1 cellular context compared by ENCODE assay signal in genomic region chr12:646303-647038, GRCh38.
TF ChIP-seq lines count a peak whose summit lies in the region.

No MANE protein-coding gene starts in this region.

TF ChIP-seq in HepG2, 621 proteins besides CTCF, POLR2A, EP300 and RAD21 (continued from another document and continues in another):
- TF ChIP-seq, protein P1, sequence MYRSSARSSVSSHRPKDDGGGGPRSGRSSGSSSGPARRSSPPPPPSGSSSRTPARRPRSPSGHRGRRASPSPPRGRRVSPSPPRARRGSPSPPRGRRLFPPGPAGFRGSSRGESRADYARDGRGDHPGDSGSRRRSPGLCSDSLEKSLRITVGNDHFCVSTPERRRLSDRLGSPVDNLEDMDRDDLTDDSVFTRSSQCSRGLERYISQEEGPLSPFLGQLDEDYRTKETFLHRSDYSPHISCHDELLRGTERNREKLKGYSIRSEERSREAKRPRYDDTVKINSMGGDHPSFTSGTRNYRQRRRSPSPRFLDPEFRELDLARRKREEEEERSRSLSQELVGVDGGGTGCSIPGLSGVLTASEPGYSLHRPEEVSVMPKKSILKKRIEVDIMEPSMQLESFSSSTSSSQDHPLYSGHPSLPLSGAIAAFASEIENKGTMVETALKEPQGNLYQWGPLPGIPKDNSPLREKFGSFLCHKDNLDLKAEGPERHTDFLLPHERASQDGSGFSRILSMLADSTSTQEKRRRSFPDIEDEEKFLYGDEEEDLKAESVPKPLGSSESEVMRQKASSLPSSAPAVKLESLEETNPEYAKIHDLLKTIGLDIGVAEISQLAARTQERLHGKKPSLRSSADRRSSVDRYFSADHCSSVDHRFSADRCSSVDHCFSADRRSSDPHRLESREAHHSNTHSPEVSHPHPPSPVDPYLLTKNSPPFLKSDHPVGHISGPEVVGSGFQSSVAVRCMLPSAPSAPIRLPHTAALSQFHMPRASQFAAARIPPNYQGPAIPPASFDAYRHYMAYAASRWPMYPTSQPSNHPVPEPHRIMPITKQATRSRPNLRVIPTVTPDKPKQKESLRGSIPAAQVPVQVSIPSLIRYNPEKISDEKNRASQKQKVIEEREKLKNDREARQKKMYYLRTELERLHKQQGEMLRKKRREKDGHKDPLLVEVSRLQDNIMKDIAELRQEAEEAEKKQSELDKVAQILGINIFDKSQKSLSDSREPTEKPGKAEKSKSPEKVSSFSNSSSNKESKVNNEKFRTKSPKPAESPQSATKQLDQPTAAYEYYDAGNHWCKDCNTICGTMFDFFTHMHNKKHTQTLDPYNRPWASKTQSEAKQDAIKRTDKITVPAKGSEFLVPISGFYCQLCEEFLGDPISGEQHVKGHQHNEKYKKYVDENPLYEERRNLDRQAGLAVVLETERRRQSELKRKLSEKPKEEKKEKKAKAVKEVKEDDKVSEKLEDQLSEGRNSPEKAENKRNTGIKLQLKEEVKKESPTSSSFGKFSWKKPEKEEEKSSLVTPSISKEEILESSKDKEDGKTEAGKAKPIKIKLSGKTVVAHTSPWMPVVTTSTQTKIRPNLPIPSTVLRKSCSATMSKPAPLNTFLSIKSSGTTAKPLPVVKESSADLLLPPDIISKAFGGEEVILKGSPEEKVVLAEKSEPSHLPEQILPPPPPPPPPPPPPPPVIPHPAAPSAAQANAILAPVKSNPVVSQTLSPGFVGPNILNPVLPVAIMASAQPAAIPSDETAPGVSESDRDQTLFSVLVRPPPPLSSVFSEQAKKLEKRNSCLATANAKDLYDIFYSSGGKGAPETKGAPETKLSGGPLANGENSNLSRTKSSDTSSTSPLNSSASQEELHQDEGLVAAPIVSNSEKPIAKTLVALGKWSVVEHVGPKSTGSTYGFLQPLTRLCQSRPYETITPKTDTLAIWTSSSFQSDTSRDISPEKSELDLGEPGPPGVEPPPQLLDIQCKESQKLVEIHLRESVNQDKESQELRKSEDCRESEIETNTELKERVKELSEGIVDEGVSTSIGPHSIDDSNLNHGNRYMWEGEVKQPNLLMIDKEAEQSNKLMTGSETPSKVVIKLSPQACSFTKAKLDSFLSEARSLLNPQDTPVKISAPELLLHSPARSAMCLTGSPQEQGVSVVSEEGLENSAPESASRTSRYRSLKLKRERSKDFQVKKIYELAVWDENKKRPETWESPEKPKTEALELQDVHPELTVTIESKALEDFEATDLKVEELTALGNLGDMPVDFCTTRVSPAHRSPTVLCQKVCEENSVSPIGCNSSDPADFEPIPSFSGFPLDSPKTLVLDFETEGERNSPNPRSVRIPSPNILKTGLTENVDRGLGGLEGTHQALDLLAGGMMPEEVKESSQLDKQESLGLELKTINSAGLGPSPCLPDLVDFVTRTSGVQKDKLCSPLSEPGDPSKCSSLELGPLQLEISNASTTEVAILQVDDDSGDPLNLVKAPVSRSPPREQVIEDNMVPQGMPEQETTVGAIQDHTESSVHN (CRISPR knock-in tag; IDR thresholded peaks at IDR 0.05): peak; percentile 85; the same call in 1 of the 2 replicates
- no peak for TF ChIP-seq ZMAT5 (CRISPR knock-in tag; IDR thresholded peaks at IDR 0.05; ENCODE audit: borderline replicate concordance, low read depth)
- no peak for TF ChIP-seq ZNF562 (CRISPR knock-in tag; IDR thresholded peaks at IDR 0.05; ENCODE audit: borderline replicate concordance)
- TF ChIP-seq GATAD2A (CRISPR knock-in tag; IDR thresholded peaks at IDR 0.05): peak; percentile 91
- TF ChIP-seq TERF1 (CRISPR knock-in tag; IDR thresholded peaks at IDR 0.05): no peak
- TF ChIP-seq ESRRA (CRISPR knock-in tag; IDR thresholded peaks at IDR 0.05; ENCODE audit: low read depth): peak; percentile 75; the same call in 1 of the 2 replicates
- TF ChIP-seq, protein P2, sequence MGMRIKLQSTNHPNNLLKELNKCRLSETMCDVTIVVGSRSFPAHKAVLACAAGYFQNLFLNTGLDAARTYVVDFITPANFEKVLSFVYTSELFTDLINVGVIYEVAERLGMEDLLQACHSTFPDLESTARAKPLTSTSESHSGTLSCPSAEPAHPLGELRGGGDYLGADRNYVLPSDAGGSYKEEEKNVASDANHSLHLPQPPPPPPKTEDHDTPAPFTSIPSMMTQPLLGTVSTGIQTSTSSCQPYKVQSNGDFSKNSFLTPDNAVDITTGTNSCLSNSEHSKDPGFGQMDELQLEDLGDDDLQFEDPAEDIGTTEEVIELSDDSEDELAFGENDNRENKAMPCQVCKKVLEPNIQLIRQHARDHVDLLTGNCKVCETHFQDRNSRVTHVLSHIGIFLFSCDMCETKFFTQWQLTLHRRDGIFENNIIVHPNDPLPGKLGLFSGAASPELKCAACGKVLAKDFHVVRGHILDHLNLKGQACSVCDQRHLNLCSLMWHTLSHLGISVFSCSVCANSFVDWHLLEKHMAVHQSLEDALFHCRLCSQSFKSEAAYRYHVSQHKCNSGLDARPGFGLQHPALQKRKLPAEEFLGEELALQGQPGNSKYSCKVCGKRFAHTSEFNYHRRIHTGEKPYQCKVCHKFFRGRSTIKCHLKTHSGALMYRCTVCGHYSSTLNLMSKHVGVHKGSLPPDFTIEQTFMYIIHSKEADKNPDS (CRISPR knock-in tag; IDR thresholded peaks at IDR 0.05): no peak
- TF ChIP-seq, protein P3, sequence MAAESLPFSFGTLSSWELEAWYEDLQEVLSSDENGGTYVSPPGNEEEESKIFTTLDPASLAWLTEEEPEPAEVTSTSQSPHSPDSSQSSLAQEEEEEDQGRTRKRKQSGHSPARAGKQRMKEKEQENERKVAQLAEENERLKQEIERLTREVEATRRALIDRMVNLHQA (CRISPR knock-in tag; IDR thresholded peaks at IDR 0.05): no peak
- no peak for TF ChIP-seq KDM3A (CRISPR knock-in tag; IDR thresholded peaks at IDR 0.05; ENCODE audit: low read depth)
- no peak for TF ChIP-seq TOE1 (CRISPR knock-in tag; IDR thresholded peaks at IDR 0.05)
- peak; percentile 50; the same call in 1 of the 2 replicates for TF ChIP-seq POLR2AphosphoS5 (IDR thresholded peaks at IDR 0.05; ENCODE audit: low read depth, low read length)
- TF ChIP-seq PPARG (CRISPR knock-in tag; conservative IDR thresholded peaks at IDR 0.05): peak; percentile 94
- no peak for TF ChIP-seq KIAA2018 (CRISPR knock-in tag; IDR thresholded peaks at IDR 0.05; ENCODE audit: borderline replicate concordance)
- TF ChIP-seq ZNF589 (CRISPR knock-in tag; conservative IDR thresholded peaks at IDR 0.05): no peak
- TF ChIP-seq HNF4A (CRISPR knock-in tag; IDR thresholded peaks at IDR 0.05): peak; percentile 97
- no peak for TF ChIP-seq SETDB1 (CRISPR knock-in tag; IDR thresholded peaks at IDR 0.05; ENCODE audit: borderline replicate concordance)
- no peak for TF ChIP-seq ZNF20 (CRISPR knock-in tag; IDR thresholded peaks at IDR 0.05)
- TF ChIP-seq BORCS8-MEF2B (CRISPR knock-in tag; IDR thresholded peaks at IDR 0.05): peak; percentile 31; the same call in 1 of the 2 replicates
- peak; percentile 63; the same call in 1 of the 2 replicates for TF ChIP-seq ZNF501 (CRISPR knock-in tag; IDR thresholded peaks at IDR 0.05)
- TF ChIP-seq MIER2 (CRISPR knock-in tag; IDR thresholded peaks at IDR 0.05): peak; percentile 77
- no peak for TF ChIP-seq PRPF4 (IDR thresholded peaks at IDR 0.05; ENCODE audit: low read depth, low read length, poor library complexity, severe bottlenecking)
- peak; percentile 87; the same call in 1 of the 2 replicates for TF ChIP-seq ELF4 (CRISPR knock-in tag; IDR thresholded peaks at IDR 0.05; ENCODE audit: borderline replicate concordance)
- no peak for TF ChIP-seq ZNF841 (CRISPR knock-in tag; IDR thresholded peaks at IDR 0.05; ENCODE audit: borderline replicate concordance)
- TF ChIP-seq ZNF280B (CRISPR knock-in tag; IDR thresholded peaks at IDR 0.05; ENCODE audit: borderline replicate concordance): no peak
- TF ChIP-seq ZSCAN30 (CRISPR knock-in tag; IDR thresholded peaks at IDR 0.05): no peak
- TF ChIP-seq BCL3 (CRISPR knock-in tag; IDR thresholded peaks at IDR 0.05): peak; percentile 48; the same call in 1 of the 2 replicates
- no peak for TF ChIP-seq SNAI1 (CRISPR knock-in tag; IDR thresholded peaks at IDR 0.05; ENCODE audit: borderline replicate concordance)
- no peak for TF ChIP-seq MED13 (CRISPR knock-in tag; IDR thresholded peaks at IDR 0.05)
- TF ChIP-seq CHD4 (IDR thresholded peaks at IDR 0.05; ENCODE audit: borderline replicate concordance, low read length): 0 out of 2 replicates have a peak, but pooled peaks have one; percentile 12
- TF ChIP-seq THAP11 (CRISPR knock-in tag; IDR thresholded peaks at IDR 0.05): peak; percentile 73
- no peak for TF ChIP-seq FOXA1 (IDR thresholded peaks at IDR 0.05)
- peak; percentile 84 for TF ChIP-seq FOXA1 (CRISPR knock-in tag; IDR thresholded peaks at IDR 0.05)
- 0 out of 2 replicates have a peak, but pooled peaks have one; percentile 77 for TF ChIP-seq EEA1 (CRISPR knock-in tag; IDR thresholded peaks at IDR 0.05; ENCODE audit: borderline replicate concordance)
- no peak for TF ChIP-seq SP4 (CRISPR knock-in tag; IDR thresholded peaks at IDR 0.05)
